In genomic region chr12:25935355-25936144, GRCh38 we compare ENCODE assay signal across 25 cellular contexts. TPM values are rescaled to one million over a fixed set of nuclear protein-coding genes. Genes with fewer than 3 reads are reported as not detected.
A peak's percentile ranks its signal among the peaks of the same experiment; 100 is the strongest.
DNase-seq lines count a peak whose midpoint lies in the region; ATAC-seq and TF ChIP-seq lines count a peak whose summit lies in the region.
"Had no signal": no experiment of that assay in that cellular context is flagged by ENCODE, and none has a peak within 500 bp of the region (broad histone marks: within the 10 kb centered on the region; RNA-seq: fewer than 3 reads in every experiment).

No MANE protein-coding gene starts in this region.

- H3K4me1 ChIP-seq in psoas muscle = no peaks in the 10 kb centered on the region
- H3K4me1 ChIP-seq: esophagus squamous epithelium, thyroid gland had no signal

- no peaks in the 10 kb centered on the region for H3K9me3 Mint-ChIP-seq in activated CD8-positive, alpha-beta T cell treated with anti-CD3 and anti-CD28 coated beads, Interleukin-2, amount 10 ng/mL, durations not matched to agents 7 days and 5 days (ENCODE audit: insufficient read depth)
- H3K9me3 Mint-ChIP-seq: HFFc6; stimulated activated naive CD8-positive, alpha-beta T cell treated with anti-CD3 and anti-CD28 coated beads, Interleukin-15, Interleukin-2, amounts not matched to agents 100 ng/mL and 50 ng/mL, for 24 hours had no signal

- H3K4me1 Mint-ChIP-seq in activated CD8-positive, alpha-beta T cell treated with anti-CD3 and anti-CD28 coated beads, Interleukin-2, amount 10 ng/mL, durations not matched to agents 7 days and 5 days (ENCODE audit: low read depth) = no peaks in the 10 kb centered on the region
- H3K4me1 Mint-ChIP-seq: CD4-positive, alpha-beta memory T cell had no signal

- no peak overlapping the region for H3K27ac Mint-ChIP-seq in activated CD8-positive, alpha-beta T cell treated with anti-CD3 and anti-CD28 coated beads, Interleukin-2, amount 10 ng/mL, durations not matched to agents 7 days and 5 days
- H3K27ac Mint-ChIP-seq: CD4-positive, alpha-beta memory T cell; effector memory CD8-positive, alpha-beta T cell; stimulated activated naive CD8-positive, alpha-beta T cell treated with anti-CD3 and anti-CD28 coated beads, Interleukin-15, Interleukin-2, amounts not matched to agents 100 ng/mL and 50 ng/mL, for 24 hours had no signal

- no peak overlapping the region for H3K27ac ChIP-seq in psoas muscle
- H3K27ac ChIP-seq: brain microvascular endothelial cell, esophagus squamous epithelium, KMS-11, thyroid gland had no signal

- no peak overlapping the region for H3K4me3 ChIP-seq in choroid plexus epithelial cell (ENCODE audit: low read depth, low read length)
- H3K4me3 ChIP-seq in psoas muscle = no peak overlapping the region
- H3K4me3 ChIP-seq: esophagus squamous epithelium, thyroid gland had no signal

- H3K9me3 ChIP-seq in psoas muscle = no peaks in the 10 kb centered on the region
- H3K9me3 ChIP-seq: esophagus squamous epithelium, thyroid gland had no signal

- WGBS in psoas muscle, 3 donors = 83 to 85% (median 84%) methylated on average over 9 of the region's 9 CpGs

- no peaks in the 10 kb centered on the region for H3K36me3 ChIP-seq in psoas muscle (ENCODE audit: insufficient read depth in 1 of 2, low read depth in 1 of 2)
- H3K36me3 ChIP-seq: brain microvascular endothelial cell, esophagus squamous epithelium, thyroid gland had no signal

- DNase-seq in LHCN-M2 (ENCODE audit: low read depth) = peak; percentile 13
- DNase-seq in choroid plexus epithelial cell (ENCODE audit: low read depth) = peak; percentile 31
- DNase-seq in myocyte (ENCODE audit: low read depth) = peak; percentile 25
- DNase-seq in sciatic nerve (ENCODE audit: low spot score) = no peak
- DNase-seq in T-helper 9 cell = no peak
- DNase-seq in psoas muscle = no peak
- no peak for DNase-seq in activated CD8-positive, alpha-beta T cell treated with anti-CD3 and anti-CD28 coated beads, Interleukin-2, amount 10 ng/mL, durations not matched to agents 7 days and 5 days
- DNase-seq: activated CD4-positive, alpha-beta T cell treated with anti-CD3 and anti-CD28 coated beads for 1 hour; activated CD8-positive, alpha-beta memory T cell treated with anti-CD3 and anti-CD28 coated beads for 24 hours; activated gamma-delta T cell treated with Interleukin-2 at 50 U/mL for 16 hours; activated T-cell treated with anti-CD3 and anti-CD28 coated beads, Interleukin-2, amount 50 U/mL, for 1 hour; AML-193; brain microvascular endothelial cell; CD4-positive, alpha-beta memory T cell; DMS 273 treated with DMSO at 0.1 percent for 48 hours; effector memory CD8-positive, alpha-beta T cell; esophagus squamous epithelium; HFFc6; MV-4-11; NCI-H510A; nucleus accumbens; SHP77; thyroid gland had no signal

- CTCF ChIA-PET in activated CD8-positive, alpha-beta T cell treated with anti-CD3 and anti-CD28 coated beads, Interleukin-2, amount 10 ng/mL, durations not matched to agents 7 days and 5 days (lab: Charles Lee) = no interaction called here

- no peak overlapping the region for H3K4me3 Mint-ChIP-seq in activated CD8-positive, alpha-beta T cell treated with anti-CD3 and anti-CD28 coated beads, Interleukin-2, amount 10 ng/mL, durations not matched to agents 7 days and 5 days
- H3K4me3 Mint-ChIP-seq: CD4-positive, alpha-beta memory T cell; effector memory CD8-positive, alpha-beta T cell; HFFc6; stimulated activated naive CD8-positive, alpha-beta T cell treated with anti-CD3 and anti-CD28 coated beads, Interleukin-15, Interleukin-2, amounts not matched to agents 100 ng/mL and 50 ng/mL, for 24 hours had no signal

- peaks cover 0 to 2% (median 0%) of the 10 kb centered on the region in 3 donors for H3K27me3 ChIP-seq in psoas muscle (ENCODE audit: insufficient read depth in 3 of 3, low read length in 2 of 3)
- H3K27me3 ChIP-seq: brain microvascular endothelial cell, thyroid gland had no signal

- intact Hi-C loops in sciatic nerve (cut with DNase I) (no loop called here), psoas muscle (cut with DNase I) (no loop called here)

- H3K27me3 Mint-ChIP-seq in activated CD8-positive, alpha-beta T cell treated with anti-CD3 and anti-CD28 coated beads, Interleukin-2, amount 10 ng/mL, durations not matched to agents 7 days and 5 days (ENCODE audit: low read depth) = peaks cover 3% of the 10 kb centered on the region
- H3K27me3 Mint-ChIP-seq: stimulated activated naive CD8-positive, alpha-beta T cell treated with anti-CD3 and anti-CD28 coated beads, Interleukin-15, Interleukin-2, amounts not matched to agents 100 ng/mL and 50 ng/mL, for 24 hours had no signal

- no peaks in the 10 kb centered on the region for H3K36me3 Mint-ChIP-seq in activated CD8-positive, alpha-beta T cell treated with anti-CD3 and anti-CD28 coated beads, Interleukin-2, amount 10 ng/mL, durations not matched to agents 7 days and 5 days (ENCODE audit: low read depth)
- H3K36me3 Mint-ChIP-seq: CD4-positive, alpha-beta memory T cell had no signal

- no peak for TF ChIP-seq CTCF in choroid plexus epithelial cell (conservative IDR thresholded peaks at IDR 0.05; ENCODE audit: low read depth, low read length)
- no peak for TF ChIP-seq CTCF in psoas muscle (IDR thresholded peaks at IDR 0.05)

- ATAC-seq in sciatic nerve = peak; percentile 64
- ATAC-seq in psoas muscle = no peak
- ATAC-seq in activated CD8-positive, alpha-beta T cell treated with anti-CD3 and anti-CD28 coated beads, Interleukin-2, amount 10 ng/mL, durations not matched to agents 7 days and 5 days = no peak
- ATAC-seq: effector memory CD8-positive, alpha-beta T cell had no signal

- POLR2A ChIA-PET in activated CD8-positive, alpha-beta T cell treated with anti-CD3 and anti-CD28 coated beads, Interleukin-2, amount 10 ng/mL, durations not matched to agents 7 days and 5 days (lab: Charles Lee) = no interaction called here

RNA-seq across cellular contexts. Expression of gene RASSF8, which starts 22.9 kb away (rescaled TPM):
- total RNA-seq in LHCN-M2 (2014; rRNA removed) = 24.1 and 26.6 TPM in 2 replicates
- polyA plus RNA-seq in LHCN-M2 (2012) = 6.2 TPM
- total RNA-seq in myocyte = 14.6 and 27.4 TPM in 2 replicates
- 8.1 TPM for polyA plus RNA-seq in myocyte (2012)
- total RNA-seq in sciatic nerve = 132 TPM
- 10 to 100 TPM; 41.9 to 80.3 (median 54.2) TPM for total RNA-seq in psoas muscle
- 10 to 100 TPM in 2 of 3 donors, 1 to 10 TPM in 1; 7.7 to 19.4 (median 14.6) TPM for polyA plus RNA-seq in psoas muscle
- 1 to 10 TPM; 1.0 TPM for total RNA-seq in activated CD8-positive, alpha-beta T cell treated with anti-CD3 and anti-CD28 coated beads, Interleukin-2, amount 10 ng/mL, durations not matched to agents 7 days and 5 days
- total RNA-seq: CD4-positive, alpha-beta memory T cell had no signal
- polyA plus RNA-seq: CD4-positive, alpha-beta memory T cell had no signal

Comparison
In these comparisons a context has a peak if more than half of its experiments do, and no peak if none do; other contexts are left out.
1. DNase-seq: peak in LHCN-M2 (single experiment), choroid plexus epithelial cell (single experiment) and myocyte (single experiment); none in sciatic nerve (single experiment), T-helper 9 cell (single experiment), psoas muscle (0 of 2) and activated CD8-positive, alpha-beta T cell treated with anti-CD3 and anti-CD28 coated beads, Interleukin-2, amount 10 ng/mL, durations not matched to agents 7 days and 5 days (single experiment).